In genomic region chr15:66404532-66404931, GRCh38 we compare ENCODE assay signal across 10 cellular contexts. TPM values are rescaled to one million over a fixed set of nuclear protein-coding genes. Genes with fewer than 3 reads are reported as not detected.
DNase-seq lines count a peak whose midpoint lies in the region; ATAC-seq, FAIRE-seq and TF ChIP-seq lines count a peak whose summit lies in the region.
"Had no signal": no experiment of that assay in that cellular context is flagged by ENCODE, and none has a peak within 500 bp of the region (broad histone marks: within the 10 kb centered on the region; RNA-seq: fewer than 3 reads in every experiment).

No MANE protein-coding gene starts in this region.

- FAIRE-seq in HepG2 (lab: Jason Lieb, UNC): no peak

- BruUV-seq in HepG2 (replicated peaks; lab: Mats Ljungman, UMichigan): no TSS peak

- peaks cover 7 to 37% (median 29%) of the 10 kb centered on the region in 4 donors for H3K4me1 ChIP-seq in liver (ENCODE audit: control insufficient read depth in 4 of 4, insufficient read depth in 4 of 4, low read length in 3 of 4)
- peaks cover 54% of the 10 kb centered on the region for H3K4me1 ChIP-seq in HepG2 (ENCODE audit: insufficient read depth, low read length)

- peaks cover 22% of the 10 kb centered on the region for H3K36me3 Mint-ChIP-seq in activated CD8-positive, alpha-beta T cell treated with anti-CD3 and anti-CD28 coated beads for 36 hours (ENCODE audit: low read depth)

- H4K20me1 ChIP-seq in HepG2 (ENCODE audit: insufficient read depth, low read length): peaks cover 38% of the 10 kb centered on the region

- peaks cover 95% of the 10 kb centered on the region for H3K79me2 ChIP-seq in HepG2 (ENCODE audit: insufficient read depth, low read length)

- peaks cover 0 to 2% (median 0%) of the 10 kb centered on the region in 4 donors for H3K36me3 ChIP-seq in liver (ENCODE audit: control insufficient read depth in 4 of 4, insufficient read depth in 3 of 4, low read depth in 1 of 4, low read length in 3 of 4)
- peaks cover 3 to 9% of the 10 kb centered on the region in 2 experiments; a peak in 3 of 5 replicates for H3K36me3 ChIP-seq in HepG2 (replicated peaks in 1 of 2; ENCODE audit: control insufficient read depth in 1 of 2, insufficient read depth in 2 of 2, low read length in 2 of 2)

- TF ChIP-seq CTCF in liver (IDR thresholded peaks at IDR 0.05; ENCODE audit: low read depth, low read length, missing input control): no peak
- no peak for TF ChIP-seq CTCF in HepG2 (CRISPR knock-in tag; IDR thresholded peaks at IDR 0.05)
- peak; percentile 17 for TF ChIP-seq CTCF in activated CD8-positive, alpha-beta T cell treated with anti-CD3 and anti-CD28 coated beads for 36 hours (IDR thresholded peaks at IDR 0.05)

- intact Hi-C loops in HepG2 (cut with micrococcal nuclease; ENCODE audit: unreplicated experiment): no loop called here
- intact Hi-C loops in activated CD8-positive, alpha-beta T cell treated with anti-CD3 and anti-CD28 coated beads for 36 hours (cut with micrococcal nuclease): no loop called here

- POLR2A ChIA-PET in HepG2 (lab: Yijun Ruan, JAX): interaction anchor here (2.1 kb wide), 1 partner anchor 17 kb away, joined by 5 read pairs; the partner anchor contains the start of gene MAP2K1
- POLR2A ChIA-PET in activated CD8-positive, alpha-beta T cell treated with anti-CD3 and anti-CD28 coated beads for 36 hours (lab: Charles Lee): interaction anchor here (0.7 kb wide), 1 partner anchor 49 kb away, joined by 3 read pairs; no protein-coding TSS in a partner anchor

- CTCF ChIA-PET in HepG2 (lab: Yijun Ruan, JAX; ENCODE audit: low intra/inter-chr PET ratio, low total read pairs): no interaction called here
- CTCF ChIA-PET in activated CD8-positive, alpha-beta T cell treated with anti-CD3 and anti-CD28 coated beads for 36 hours (lab: Charles Lee): interaction anchor here (0.9 to 3.0 kb wide), 6 partner anchors 9 to 93 kb away, joined by 3 to 18 read pairs (median 4); partner anchors contain the start of gene SNAPC5

- H3K9ac ChIP-seq in liver (ENCODE audit: low read depth in 1 of 2, low read length in 2 of 2) (no peak overlapping the region), HepG2 (ENCODE audit: insufficient read depth, low read depth, low read length) (no peak overlapping the region)

- H3K4me1 Mint-ChIP-seq in activated CD8-positive, alpha-beta T cell treated with anti-CD3 and anti-CD28 coated beads for 36 hours (ENCODE audit: low read depth): peaks cover 85% of the 10 kb centered on the region

- no peak overlapping the region for H3K4me2 ChIP-seq in HepG2 (ENCODE audit: low read depth, low read length)

- no peak overlapping the region for H3K27ac Mint-ChIP-seq in activated CD8-positive, alpha-beta T cell treated with anti-CD3 and anti-CD28 coated beads for 36 hours

- peak overlapping the region; percentile 4 for H3K4me3 Mint-ChIP-seq in activated CD8-positive, alpha-beta T cell treated with anti-CD3 and anti-CD28 coated beads for 36 hours

- in situ Hi-C loops in HepG2 (cut with HindIII; ENCODE audit: extremely low pct_ligation_motif_present, low pct_unique_long_range_greater_than_20kb): no loop called here

- H3K4me3 ChIP-seq in liver (ENCODE audit: low read depth in 1 of 3, low read length in 3 of 3) (no peak overlapping the region), HepG2 (replicated peaks in 1 of 3; ENCODE audit: insufficient read depth in 1 of 3, low read depth in 2 of 3, low read length in 3 of 3) (no peak overlapping the region)

- no peaks in the 10 kb centered on the region for H3K9me3 ChIP-seq in liver (ENCODE audit: control insufficient read depth in 4 of 4, low read length in 3 of 4)
- no peaks in the 10 kb centered on the region for H3K9me3 ChIP-seq in HepG2 (ENCODE audit: low read length)

- ATAC-seq in HepG2 (no peak), left lobe of liver (peak; percentile 49), GM19452 (IDR thresholded peaks at IDR 0.05; ENCODE audit: unreplicated experiment) (no peak)
- ATAC-seq in activated CD8-positive, alpha-beta T cell treated with anti-CD3 and anti-CD28 coated beads for 36 hours: no peak

- DNase-seq in HepG2 (ENCODE audit: low spot score): no peak
- DNase-seq in activated CD8-positive, alpha-beta T cell treated with anti-CD3 and anti-CD28 coated beads for 36 hours: no peak
- DNase-seq in left lobe of liver (ENCODE audit: low spot score): no peak
- DNase-seq in NCI-H510A treated with DMSO at 0.1 percent for 48 hours (lab: John Stamatoyannopoulos, UW): no peak
- no peak for DNase-seq in substantia nigra (lab: John Stamatoyannopoulos, UW)
- DNase-seq in NCI-H1436 (lab: John Stamatoyannopoulos, UW): no peak
- DNase-seq: C1 segment of cervical spinal cord, NCI-H1092 had no signal

- TF ChIP-seq RAD21 in liver (IDR thresholded peaks at IDR 0.05): no peak
- no peak for TF ChIP-seq RAD21 in HepG2 (CRISPR knock-in tag; IDR thresholded peaks at IDR 0.05)

- no peak for TF ChIP-seq EP300 in HepG2 (IDR thresholded peaks at IDR 0.05; ENCODE audit: low read depth in 2 of 2, low read length in 2 of 2)
- no peak for TF ChIP-seq EP300 in HepG2 (CRISPR knock-in tag; IDR thresholded peaks at IDR 0.05; ENCODE audit: borderline replicate concordance)

- H3K27me3 ChIP-seq in liver (ENCODE audit: control insufficient read depth in 4 of 4, insufficient read depth in 4 of 4, low read length in 3 of 4) (no peaks in the 10 kb centered on the region), HepG2 (ENCODE audit: control insufficient read depth in 1 of 2, insufficient read depth in 2 of 2, low read length in 2 of 2) (no peaks in the 10 kb centered on the region)

- H3K27me3 Mint-ChIP-seq in activated CD8-positive, alpha-beta T cell treated with anti-CD3 and anti-CD28 coated beads for 36 hours: no peaks in the 10 kb centered on the region

- H3K9me3 Mint-ChIP-seq in activated CD8-positive, alpha-beta T cell treated with anti-CD3 and anti-CD28 coated beads for 36 hours: no peaks in the 10 kb centered on the region

- H3K27ac ChIP-seq in liver (ENCODE audit: low read depth in 1 of 2, low read length in 2 of 2) (peak overlapping the region; percentile 1 to 47), HepG2 (ENCODE audit: extremely low read length, insufficient read depth, low read length) (no peak overlapping the region), substantia nigra (ENCODE audit: low read depth, low read length, poor library complexity, severe bottlenecking) (no peak overlapping the region)

- 73% methylated on average over 7 of the region's 7 CpGs for WGBS in liver
- 97% methylated on average over 7 of the region's 7 CpGs for WGBS in HepG2 (ENCODE audit: low lambda C conversion rate)

- TF ChIP-seq POLR2A in HepG2 (IDR thresholded peaks at IDR 0.05; ENCODE audit: insufficient read depth in 1 of 2, low read depth in 2 of 2, low read length in 2 of 2): no peak

- no peak overlapping the region for H2AFZ ChIP-seq in HepG2 (ENCODE audit: low read length)

RNA-seq across cellular contexts. Expression of gene MAP2K1, which starts 17.8 kb away (rescaled TPM):
- total RNA-seq in liver (10 to 100 TPM; 14.3 to 24.6 TPM), HepG2 (2016; rRNA removed; fragmentation: Illumina TruSeq; extraction: Trizol) (24.1 and 29.5 TPM in 2 replicates), left lobe of liver (73.8 TPM)
- polyA plus RNA-seq in liver (10 to 100 TPM; 24.1 to 30.2 TPM), HepG2 (2011; rRNA removed) (38.7 and 49.2 TPM in 2 replicates)
- total RNA-seq in HepG2 (2016; cell fraction: cytosol; rRNA removed; fragmentation: Illumina TruSeq; extraction: Trizol; ENCODE audit: low read depth): 6.0 and 7.6 TPM in 2 replicates
- 24.7 TPM in 2 replicates for total RNA-seq in HepG2 (2016; cell fraction: insoluble cytoplasmic fraction; rRNA removed; fragmentation: Illumina TruSeq; extraction: Trizol)
- total RNA-seq in HepG2 (2016; cell fraction: membrane; rRNA removed; fragmentation: Illumina TruSeq; extraction: Trizol): 10.8 and 12.5 TPM in 2 replicates
- 17.5 and 19.9 TPM in 2 replicates for total RNA-seq in HepG2 (2016; cell fraction: nucleus; rRNA removed; fragmentation: Illumina TruSeq; extraction: Trizol)
- polyA plus RNA-seq in HepG2 (2011; cell fraction: cytosol; rRNA removed): 26.4 and 36.9 TPM in 2 replicates
- 10.8 and 11.7 TPM in 2 replicates for polyA plus RNA-seq in HepG2 (2011; cell fraction: nucleus; rRNA removed)
- 51.8 and 52.1 TPM in 2 replicates for polyA plus RNA-seq in HepG2 (2012)
- polyA plus RNA-seq in HepG2 (2016; cell fraction: cytosol; fragmentation: Illumina TruSeq; extraction: Trizol; ENCODE audit: low read depth): 2.0 and 2.9 TPM in 2 replicates
- 38.8 and 38.9 TPM in 2 replicates for polyA plus RNA-seq in HepG2 (2016; cell fraction: insoluble cytoplasmic fraction; fragmentation: Illumina TruSeq; extraction: Trizol; ENCODE audit: low read depth)
- 7.0 and 8.7 TPM in 2 replicates for polyA plus RNA-seq in HepG2 (2016; cell fraction: membrane; fragmentation: Illumina TruSeq; extraction: Trizol; ENCODE audit: low read depth)
- polyA plus RNA-seq in HepG2 (2016; cell fraction: nucleus; fragmentation: Illumina TruSeq; extraction: Trizol; ENCODE audit: insufficient read depth, low read depth): 34.4 and 35.4 TPM in 2 replicates
- polyA minus RNA-seq in HepG2 (2011; rRNA and poly(A)+ RNA removed; ENCODE audit: low replicate concordance): 29.5 and 34.7 TPM in 2 replicates
- polyA minus RNA-seq in HepG2 (2011; cell fraction: cytosol; rRNA and poly(A)+ RNA removed): 14.6 and 16.6 TPM in 2 replicates
- polyA minus RNA-seq in HepG2 (2011; cell fraction: nucleus; rRNA and poly(A)+ RNA removed): 11.5 and 12.9 TPM in 2 replicates
- total RNA-seq in activated CD8-positive, alpha-beta T cell treated with anti-CD3 and anti-CD28 coated beads for 36 hours: 100 to 1,000 TPM; 117 to 118 TPM

RNA-seq across cellular contexts. Expression of gene TIPIN, which starts 48.0 kb away (rescaled TPM):
- 1 to 10 TPM; 2.4 to 5.9 TPM for total RNA-seq in liver
- 1 to 10 TPM; 2.2 to 2.7 TPM for polyA plus RNA-seq in liver
- 28.6 and 37.9 TPM in 2 replicates for total RNA-seq in HepG2 (2016; rRNA removed; fragmentation: Illumina TruSeq; extraction: Trizol)
- 5.3 and 5.4 TPM in 2 replicates for total RNA-seq in HepG2 (2016; cell fraction: cytosol; rRNA removed; fragmentation: Illumina TruSeq; extraction: Trizol; ENCODE audit: low read depth)
- 26.8 and 38.3 TPM in 2 replicates for total RNA-seq in HepG2 (2016; cell fraction: insoluble cytoplasmic fraction; rRNA removed; fragmentation: Illumina TruSeq; extraction: Trizol)
- 5.5 and 7.9 TPM in 2 replicates for total RNA-seq in HepG2 (2016; cell fraction: membrane; rRNA removed; fragmentation: Illumina TruSeq; extraction: Trizol)
- 10.5 and 12.5 TPM in 2 replicates for total RNA-seq in HepG2 (2016; cell fraction: nucleus; rRNA removed; fragmentation: Illumina TruSeq; extraction: Trizol)
- 2.3 and 2.7 TPM in 2 replicates for polyA plus RNA-seq in HepG2 (2011; rRNA removed)
- polyA plus RNA-seq in HepG2 (2011; cell fraction: cytosol; rRNA removed): 1.4 and 2.1 TPM in 2 replicates
- 1.2 and 1.3 TPM in 2 replicates for polyA plus RNA-seq in HepG2 (2011; cell fraction: nucleus; rRNA removed)
- 5.3 and 9.6 TPM in 2 replicates for polyA plus RNA-seq in HepG2 (2012)
- polyA plus RNA-seq in HepG2 (2016; cell fraction: cytosol; fragmentation: Illumina TruSeq; extraction: Trizol; ENCODE audit: low read depth): 2.3 and 3.4 TPM in 2 replicates
- polyA plus RNA-seq in HepG2 (2016; cell fraction: insoluble cytoplasmic fraction; fragmentation: Illumina TruSeq; extraction: Trizol; ENCODE audit: low read depth): 34.8 and 37.9 TPM in 2 replicates
- polyA plus RNA-seq in HepG2 (2016; cell fraction: membrane; fragmentation: Illumina TruSeq; extraction: Trizol; ENCODE audit: low read depth): 3.6 and 4.5 TPM in 2 replicates
- 12.9 and 15.4 TPM in 2 replicates for polyA plus RNA-seq in HepG2 (2016; cell fraction: nucleus; fragmentation: Illumina TruSeq; extraction: Trizol; ENCODE audit: insufficient read depth, low read depth)
- polyA minus RNA-seq in HepG2 (2011; rRNA and poly(A)+ RNA removed; ENCODE audit: low replicate concordance): 0.54 and 5.3 TPM in 2 replicates
- 2.4 and 2.8 TPM in 2 replicates for polyA minus RNA-seq in HepG2 (2011; cell fraction: cytosol; rRNA and poly(A)+ RNA removed)
- polyA minus RNA-seq in HepG2 (2011; cell fraction: nucleus; rRNA and poly(A)+ RNA removed): 4.2 and 7.0 TPM in 2 replicates
- 10 to 100 TPM; 49.8 to 50.1 TPM for total RNA-seq in activated CD8-positive, alpha-beta T cell treated with anti-CD3 and anti-CD28 coated beads for 36 hours
- total RNA-seq in left lobe of liver: 2.5 TPM

Comparison
In these comparisons a context has a peak if more than half of its experiments do, and no peak if none do; other contexts are left out.
1. H3K27ac ChIP-seq: peak in liver (2 of 2); none in HepG2 (single experiment) and substantia nigra (single experiment).